ENCODE assay signal across 15 cellular contexts in the genomic region with DNA sequence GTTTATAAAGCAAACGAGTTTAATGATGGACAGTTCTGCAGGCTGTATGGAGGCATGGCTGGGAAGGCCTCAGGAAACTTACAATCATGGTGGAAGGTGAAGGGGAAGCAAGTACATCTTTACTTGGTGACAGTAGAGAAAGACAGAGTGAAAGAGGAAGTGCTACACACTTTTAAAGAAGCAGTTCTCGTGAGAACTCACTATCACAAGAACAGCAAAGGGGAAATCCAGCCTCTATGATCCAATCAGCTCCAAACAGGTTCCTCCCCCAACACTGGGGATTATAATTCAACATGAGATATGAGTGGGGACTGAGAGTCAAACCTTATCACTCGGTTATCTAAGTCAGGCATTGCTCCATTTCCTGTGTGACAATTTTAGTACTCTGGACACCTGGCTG.
DNase-seq lines count a peak whose midpoint lies in the region; ATAC-seq and TF ChIP-seq lines count a peak whose summit lies in the region.
"Had no signal": no experiment of that assay in that cellular context is flagged by ENCODE, and none has a peak within 500 bp of the region (broad histone marks: within the 10 kb centered on the region; RNA-seq: fewer than 3 reads in every experiment).

No MANE protein-coding gene starts in this region.

- H2BK5ac ChIP-seq in H9 (ENCODE audit: insufficient read length, low read length) = no peak overlapping the region

- ATAC-seq in GM18502 (IDR thresholded peaks at IDR 0.05; ENCODE audit: poor library complexity, unreplicated experiment) = peak; percentile 71
- ATAC-seq in GM21515 (IDR thresholded peaks at IDR 0.05; ENCODE audit: unreplicated experiment) = peak; percentile 57
- peak; percentile 69 for ATAC-seq in HG03342 (IDR thresholded peaks at IDR 0.05; ENCODE audit: unreplicated experiment)
- ATAC-seq: activated CD8-positive, alpha-beta T cell treated with anti-CD3 and anti-CD28 coated beads for 36 hours; gastroesophageal sphincter; stimulated activated naive CD8-positive, alpha-beta T cell treated with anti-CD3 and anti-CD28 coated beads, Interleukin-15, Interleukin-2, amounts not matched to agents 100 U/mL and 50 U/mL, for 24 hours had no signal

- DNase-seq in NCI-H2171 treated with DMSO at 0.1 percent for 48 hours (lab: John Stamatoyannopoulos, UW) = no peak
- no peak for DNase-seq in H9
- DNase-seq in SHP77 treated with DMSO at 0.1 percent for 48 hours (lab: John Stamatoyannopoulos, UW) = no peak
- no peak for DNase-seq in coronary artery (ENCODE audit: low spot score)
- DNase-seq: activated CD8-positive, alpha-beta T cell treated with anti-CD3 and anti-CD28 coated beads for 36 hours; brain microvascular endothelial cell; DMS53; endodermal cell; NCI-H446; stimulated activated naive CD8-positive, alpha-beta T cell treated with anti-CD3 and anti-CD28 coated beads, Interleukin-15, Interleukin-2, amounts not matched to agents 100 U/mL and 50 U/mL, for 24 hours had no signal

- TF ChIP-seq CTCF in OCI-LY3 (IDR thresholded peaks at IDR 0.05; ENCODE audit: low read depth, low read length) (no peak), H9 (conservative IDR thresholded peaks at IDR 0.05) (no peak), coronary artery (IDR thresholded peaks at IDR 0.05) (no peak)

- H3K4me3 ChIP-seq in OCI-LY3 (ENCODE audit: low read length) (no peak overlapping the region), coronary artery (no peak overlapping the region)
- H3K4me3 ChIP-seq: gastroesophageal sphincter had no signal

- H4K8ac ChIP-seq in H9 (replicated peaks; ENCODE audit: insufficient read length, low read depth, low read length) = no peak overlapping the region

- H3K36me3 ChIP-seq in OCI-LY3 (replicated peaks; ENCODE audit: low read depth, low read length) = peaks cover 4% of the 10 kb centered on the region
- H3K36me3 ChIP-seq: brain microvascular endothelial cell, gastroesophageal sphincter had no signal

- H4K20me1 ChIP-seq in OCI-LY3 (ENCODE audit: insufficient read depth, low read length) = no peaks in the 10 kb centered on the region
- H4K20me1 ChIP-seq in H9 (ENCODE audit: control insufficient read depth, insufficient read depth, insufficient read length) = no peaks in the 10 kb centered on the region

- H3K23ac ChIP-seq in H9 (ENCODE audit: insufficient read length, low read depth, low read length) = no peak overlapping the region

- no peaks in the 10 kb centered on the region for H3K27me3 ChIP-seq in OCI-LY3 (ENCODE audit: low read depth, low read length)
- no peaks in the 10 kb centered on the region for H3K27me3 ChIP-seq in H9 (ENCODE audit: insufficient read depth, low read length)
- H3K27me3 ChIP-seq: brain microvascular endothelial cell, gastroesophageal sphincter had no signal

- H3K27ac Mint-ChIP-seq in H9 = no peak overlapping the region; a peak in 2 of 7 replicates
- H3K27ac Mint-ChIP-seq: activated CD8-positive, alpha-beta T cell treated with anti-CD3 and anti-CD28 coated beads for 36 hours; endodermal cell had no signal

- H2BK15ac ChIP-seq in H9 (ENCODE audit: low read depth, low read length) = no peak overlapping the region

- H3K9me3 Mint-ChIP-seq in H9 = no peaks in the 10 kb centered on the region
- H3K9me3 Mint-ChIP-seq: activated CD8-positive, alpha-beta T cell treated with anti-CD3 and anti-CD28 coated beads for 36 hours; endodermal cell had no signal

- H3K9ac ChIP-seq in OCI-LY3 (ENCODE audit: low read length) (no peak overlapping the region), H9 (ENCODE audit: extremely low read depth, insufficient read length, low read length) (no peak overlapping the region)

- H2BK12ac ChIP-seq in H9 (ENCODE audit: insufficient read length, low read depth, low read length) = no peak overlapping the region

- no peaks in the 10 kb centered on the region for H3K36me3 Mint-ChIP-seq in H9 (ENCODE audit: insufficient read depth in 1 of 3, low read depth in 3 of 3)

- H2AFZ ChIP-seq in OCI-LY3 (ENCODE audit: low read depth, low read length) = peak overlapping the region; percentile 57; the same call in 1 of the 2 replicates
- no peak overlapping the region for H2AFZ ChIP-seq in H9 (ENCODE audit: low read length)

- H3K79me1 ChIP-seq in H9 (ENCODE audit: insufficient read depth, low read depth, low read length, poor library complexity, severe bottlenecking) = no peaks in the 10 kb centered on the region

- H3K79me2 ChIP-seq in OCI-LY3 (ENCODE audit: low read length) (no peaks in the 10 kb centered on the region), H9 (ENCODE audit: insufficient read depth, low read length) (no peaks in the 10 kb centered on the region)

- H2AK5ac ChIP-seq in H9 (ENCODE audit: insufficient read length, low read length) = no peak overlapping the region

- no peak overlapping the region for H3K4ac ChIP-seq in H9 (ENCODE audit: low read depth, low read length)

- H3K56ac ChIP-seq in H9 (ENCODE audit: insufficient read length, low read depth, low read length) = no peak overlapping the region

- H3K4me2 ChIP-seq in OCI-LY3 (ENCODE audit: low read length) (peak overlapping the region; percentile 35; the same call in 1 of the 2 replicates), H9 (ENCODE audit: insufficient read depth, insufficient read length, low read length) (no peak overlapping the region)

- no peak overlapping the region for H3T11ph ChIP-seq in H9 (ENCODE audit: low read length)

- no CpG with 5 or more reads among the region's 3 CpGs for WGBS in H9 (ENCODE audit: extremely low coverage, insufficient read length, low lambda C conversion rate)

- H3K9me3 ChIP-seq in OCI-LY3 (ENCODE audit: insufficient read depth, low read length) (peaks cover 9% of the 10 kb centered on the region), H9 (ENCODE audit: control insufficient read depth, low read depth, low read length) (no peaks in the 10 kb centered on the region)
- H3K9me3 ChIP-seq: gastroesophageal sphincter had no signal

- H2BK20ac ChIP-seq in H9 (ENCODE audit: low read depth, low read length, poor library complexity, severe bottlenecking) = no peak overlapping the region

- H3K4me1 Mint-ChIP-seq in H9 = no peaks in the 10 kb centered on the region

- H3K18ac ChIP-seq in H9 (ENCODE audit: insufficient read length, low read depth, low read length) = no peak overlapping the region

- no peak overlapping the region for H4K5ac ChIP-seq in H9 (ENCODE audit: insufficient read length, low read depth, low read length)

- H3K4me1 ChIP-seq in OCI-LY3 (ENCODE audit: low read length) (peaks cover 9% of the 10 kb centered on the region), H9 (ENCODE audit: insufficient read depth, low read length) (no peaks in the 10 kb centered on the region)
- H3K4me1 ChIP-seq: gastroesophageal sphincter had no signal

- no peaks in the 10 kb centered on the region for H3K27me3 Mint-ChIP-seq in H9 (ENCODE audit: low read depth)
- H3K27me3 Mint-ChIP-seq: activated CD8-positive, alpha-beta T cell treated with anti-CD3 and anti-CD28 coated beads for 36 hours had no signal

- H3K14ac ChIP-seq in H9 (ENCODE audit: insufficient read depth, low read length) = no peak overlapping the region

- H3K4me3 Mint-ChIP-seq in H9 = no peak overlapping the region
- H3K4me3 Mint-ChIP-seq: activated CD8-positive, alpha-beta T cell treated with anti-CD3 and anti-CD28 coated beads for 36 hours; endodermal cell had no signal

- H2BK120ac ChIP-seq in H9 (ENCODE audit: low read depth, low read length, poor library complexity, severe bottlenecking) = no peak overlapping the region

- no peaks in the 10 kb centered on the region for H3K23me2 ChIP-seq in H9 (ENCODE audit: insufficient read length, low read depth, low read length, poor library complexity, severe bottlenecking)

- H3K27ac ChIP-seq in OCI-LY3 (ENCODE audit: low read length) = peak overlapping the region; percentile 21; the same call in 1 of the 2 replicates
- no peak overlapping the region for H3K27ac ChIP-seq in H9 (ENCODE audit: insufficient read length, low read depth, low read length)
- no peak overlapping the region for H3K27ac ChIP-seq in coronary artery
- H3K27ac ChIP-seq: brain microvascular endothelial cell, gastroesophageal sphincter had no signal

- no peak overlapping the region for H4K91ac ChIP-seq in H9 (ENCODE audit: insufficient read length, low read depth, low read length)
